In genomic region chr9:84990416-84990815, GRCh38 we compare ENCODE assay signal across 1 cellular context.
TF ChIP-seq lines count a peak whose summit lies in the region.

No MANE protein-coding gene starts in this region.

TF ChIP-seq in GM23338, 12 proteins besides CTCF, POLR2A, EP300 and RAD21 (continued from another document):
- TF ChIP-seq, protein P1, sequence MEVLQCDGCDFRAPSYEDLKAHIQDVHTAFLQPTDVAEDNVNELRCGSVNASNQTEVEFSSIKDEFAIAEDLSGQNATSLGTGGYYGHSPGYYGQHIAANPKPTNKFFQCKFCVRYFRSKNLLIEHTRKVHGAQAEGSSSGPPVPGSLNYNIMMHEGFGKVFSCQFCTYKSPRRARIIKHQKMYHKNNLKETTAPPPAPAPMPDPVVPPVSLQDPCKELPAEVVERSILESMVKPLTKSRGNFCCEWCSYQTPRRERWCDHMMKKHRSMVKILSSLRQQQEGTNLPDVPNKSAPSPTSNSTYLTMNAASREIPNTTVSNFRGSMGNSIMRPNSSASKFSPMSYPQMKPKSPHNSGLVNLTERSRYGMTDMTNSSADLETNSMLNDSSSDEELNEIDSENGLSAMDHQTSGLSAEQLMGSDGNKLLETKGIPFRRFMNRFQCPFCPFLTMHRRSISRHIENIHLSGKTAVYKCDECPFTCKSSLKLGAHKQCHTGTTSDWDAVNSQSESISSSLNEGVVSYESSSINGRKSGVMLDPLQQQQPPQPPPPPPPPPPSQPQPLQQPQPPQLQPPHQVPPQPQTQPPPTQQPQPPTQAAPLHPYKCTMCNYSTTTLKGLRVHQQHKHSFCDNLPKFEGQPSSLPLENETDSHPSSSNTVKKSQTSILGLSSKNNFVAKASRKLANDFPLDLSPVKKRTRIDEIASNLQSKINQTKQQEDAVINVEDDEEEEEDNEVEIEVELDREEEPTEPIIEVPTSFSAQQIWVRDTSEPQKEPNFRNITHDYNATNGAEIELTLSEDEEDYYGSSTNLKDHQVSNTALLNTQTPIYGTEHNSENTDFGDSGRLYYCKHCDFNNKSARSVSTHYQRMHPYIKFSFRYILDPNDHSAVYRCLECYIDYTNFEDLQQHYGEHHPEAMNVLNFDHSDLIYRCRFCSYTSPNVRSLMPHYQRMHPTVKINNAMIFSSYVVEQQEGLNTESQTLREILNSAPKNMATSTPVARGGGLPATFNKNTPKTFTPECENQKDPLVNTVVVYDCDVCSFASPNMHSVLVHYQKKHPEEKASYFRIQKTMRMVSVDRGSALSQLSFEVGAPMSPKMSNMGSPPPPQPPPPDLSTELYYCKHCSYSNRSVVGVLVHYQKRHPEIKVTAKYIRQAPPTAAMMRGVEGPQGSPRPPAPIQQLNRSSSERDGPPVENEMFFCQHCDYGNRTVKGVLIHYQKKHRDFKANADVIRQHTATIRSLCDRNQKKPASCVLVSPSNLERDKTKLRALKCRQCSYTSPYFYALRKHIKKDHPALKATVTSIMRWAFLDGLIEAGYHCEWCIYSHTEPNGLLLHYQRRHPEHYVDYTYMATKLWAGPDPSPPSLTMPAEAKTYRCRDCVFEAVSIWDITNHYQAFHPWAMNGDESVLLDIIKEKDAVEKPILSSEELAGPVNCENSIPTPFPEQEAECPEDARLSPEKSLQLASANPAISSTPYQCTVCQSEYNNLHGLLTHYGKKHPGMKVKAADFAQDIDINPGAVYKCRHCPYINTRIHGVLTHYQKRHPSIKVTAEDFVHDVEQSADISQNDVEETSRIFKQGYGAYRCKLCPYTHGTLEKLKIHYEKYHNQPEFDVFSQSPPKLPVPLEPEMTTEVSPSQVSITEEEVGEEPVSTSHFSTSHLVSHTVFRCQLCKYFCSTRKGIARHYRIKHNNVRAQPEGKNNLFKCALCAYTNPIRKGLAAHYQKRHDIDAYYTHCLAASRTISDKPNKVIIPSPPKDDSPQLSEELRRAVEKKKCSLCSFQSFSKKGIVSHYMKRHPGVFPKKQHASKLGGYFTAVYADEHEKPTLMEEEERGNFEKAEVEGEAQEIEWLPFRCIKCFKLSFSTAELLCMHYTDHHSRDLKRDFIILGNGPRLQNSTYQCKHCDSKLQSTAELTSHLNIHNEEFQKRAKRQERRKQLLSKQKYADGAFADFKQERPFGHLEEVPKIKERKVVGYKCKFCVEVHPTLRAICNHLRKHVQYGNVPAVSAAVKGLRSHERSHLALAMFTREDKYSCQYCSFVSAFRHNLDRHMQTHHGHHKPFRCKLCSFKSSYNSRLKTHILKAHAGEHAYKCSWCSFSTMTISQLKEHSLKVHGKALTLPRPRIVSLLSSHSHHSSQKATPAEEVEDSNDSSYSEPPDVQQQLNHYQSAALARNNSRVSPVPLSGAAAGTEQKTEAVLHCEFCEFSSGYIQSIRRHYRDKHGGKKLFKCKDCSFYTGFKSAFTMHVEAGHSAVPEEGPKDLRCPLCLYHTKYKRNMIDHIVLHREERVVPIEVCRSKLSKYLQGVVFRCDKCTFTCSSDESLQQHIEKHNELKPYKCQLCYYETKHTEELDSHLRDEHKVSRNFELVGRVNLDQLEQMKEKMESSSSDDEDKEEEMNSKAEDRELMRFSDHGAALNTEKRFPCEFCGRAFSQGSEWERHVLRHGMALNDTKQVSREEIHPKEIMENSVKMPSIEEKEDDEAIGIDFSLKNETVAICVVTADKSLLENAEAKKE (CRISPR knock-in tag; IDR thresholded peaks at IDR 0.05) = no peak
- no peak for TF ChIP-seq STAT1 (IDR thresholded peaks at IDR 0.05; ENCODE audit: unreplicated experiment)
